In the genomic region with DNA sequence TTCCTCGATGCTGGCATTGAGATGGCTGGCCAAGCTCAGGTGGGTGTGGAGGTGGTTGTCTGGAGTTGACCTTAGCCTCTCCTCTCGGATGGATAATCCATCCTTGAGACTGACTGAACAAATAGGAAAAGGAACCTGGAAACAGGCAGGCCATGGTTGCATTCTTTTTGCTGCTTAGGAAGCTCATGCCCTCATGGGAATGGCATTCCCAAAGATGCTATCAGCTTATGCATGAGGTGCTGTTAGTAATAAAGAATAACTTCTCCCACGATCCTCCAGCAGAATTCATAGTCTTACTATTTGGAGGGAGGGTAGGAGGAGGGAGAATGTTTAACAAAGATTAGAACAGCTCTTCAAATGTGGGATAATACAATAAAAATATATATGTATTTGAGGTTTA, we compare ENCODE assay signal across 1 cellular context.
TF ChIP-seq lines count a peak whose summit lies in the region.

No MANE protein-coding gene starts in this region.

TF ChIP-seq in SK-N-SH, 30 proteins besides CTCF, POLR2A, EP300 and RAD21 (continued from another document):
- TF ChIP-seq, protein P1, sequence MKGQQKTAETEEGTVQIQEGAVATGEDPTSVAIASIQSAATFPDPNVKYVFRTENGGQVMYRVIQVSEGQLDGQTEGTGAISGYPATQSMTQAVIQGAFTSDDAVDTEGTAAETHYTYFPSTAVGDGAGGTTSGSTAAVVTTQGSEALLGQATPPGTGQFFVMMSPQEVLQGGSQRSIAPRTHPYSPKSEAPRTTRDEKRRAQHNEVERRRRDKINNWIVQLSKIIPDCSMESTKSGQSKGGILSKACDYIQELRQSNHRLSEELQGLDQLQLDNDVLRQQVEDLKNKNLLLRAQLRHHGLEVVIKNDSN (IDR thresholded peaks at IDR 0.05; ENCODE audit: borderline replicate concordance, low read depth), result no peak
- peak; percentile 86 for TF ChIP-seq JUND (IDR thresholded peaks at IDR 0.05)
- TF ChIP-seq NRF1 (IDR thresholded peaks at IDR 0.05; ENCODE audit: low read depth, low read length), result no peak
- no peak for TF ChIP-seq MEF2A (IDR thresholded peaks at IDR 0.05; ENCODE audit: borderline replicate concordance, low read depth)
- peak; percentile 28; the same call in 1 of the 2 replicates for TF ChIP-seq POLR2AphosphoS5 (IDR thresholded peaks at IDR 0.05; ENCODE audit: low read depth, low read length)
- no peak for TF ChIP-seq SIN3A (IDR thresholded peaks at IDR 0.05; ENCODE audit: borderline replicate concordance, low read depth, low read length)
- no peak; the same call in 1 of the 2 replicates for TF ChIP-seq YY1 (IDR thresholded peaks at IDR 0.05; ENCODE audit: low read depth)
